ENCODE assay signal across 12 cellular contexts in the genomic region with DNA sequence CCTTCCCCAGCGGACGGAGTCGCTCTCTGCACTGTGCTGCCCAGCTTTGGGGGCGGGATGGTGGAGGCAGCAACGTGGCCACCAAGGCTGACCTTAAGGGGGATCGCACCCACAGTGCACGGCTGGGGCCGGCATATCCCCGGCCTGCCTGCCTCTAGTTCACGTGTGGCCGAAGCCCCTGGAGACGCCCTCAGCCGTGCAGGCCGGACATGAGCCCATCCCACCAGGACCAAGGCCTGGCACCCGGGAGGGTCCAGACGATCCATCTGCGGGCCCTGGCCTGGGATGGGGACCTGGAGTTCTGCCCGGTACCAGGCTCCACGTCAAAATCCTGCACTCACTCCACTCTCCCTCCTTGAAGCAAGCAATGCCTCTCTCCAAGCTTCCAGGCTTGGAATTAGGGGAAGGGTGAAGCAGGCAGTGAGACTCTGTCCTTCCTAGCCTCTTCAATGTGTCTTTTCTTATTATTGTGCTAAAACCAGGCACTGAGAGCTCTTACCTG.
DNase-seq lines count a peak whose midpoint lies in the region; ATAC-seq and TF ChIP-seq lines count a peak whose summit lies in the region.
"Had no signal": no experiment of that assay in that cellular context is flagged by ENCODE, and none has a peak within 500 bp of the region (broad histone marks: within the 10 kb centered on the region; RNA-seq: fewer than 3 reads in every experiment).

No MANE protein-coding gene starts in this region.

- TF ChIP-seq CTCF in GM20000 (IDR thresholded peaks at IDR 0.05; ENCODE audit: extremely low read depth, missing control alignments): no peak
- TF ChIP-seq CTCF in coronary artery (IDR thresholded peaks at IDR 0.05): no peak

- POLR2A ChIA-PET in activated CD4-positive, alpha-beta memory T cell treated with anti-CD3 and anti-CD28 coated beads for 36 hours (lab: Charles Lee): no interaction called here
- POLR2A ChIA-PET in activated CD4-positive, alpha-beta memory T cell treated with anti-CD3 and anti-CD28 coated beads, Interleukin-2, amount 10 ng/mL, durations not matched to agents 7 days and 5 days (lab: Charles Lee): no interaction called here

- no peak overlapping the region for H3K27ac Mint-ChIP-seq in activated CD4-positive, alpha-beta memory T cell treated with anti-CD3 and anti-CD28 coated beads for 36 hours
- H3K27ac Mint-ChIP-seq in activated CD4-positive, alpha-beta memory T cell treated with anti-CD3 and anti-CD28 coated beads, Interleukin-2, amount 10 ng/mL, durations not matched to agents 7 days and 5 days: no peak overlapping the region

- peaks cover 4% of the 10 kb centered on the region for H3K4me1 Mint-ChIP-seq in activated CD4-positive, alpha-beta memory T cell treated with anti-CD3 and anti-CD28 coated beads for 36 hours (ENCODE audit: low read depth)
- peaks cover 4% of the 10 kb centered on the region for H3K4me1 Mint-ChIP-seq in activated CD4-positive, alpha-beta memory T cell treated with anti-CD3 and anti-CD28 coated beads, Interleukin-2, amount 10 ng/mL, durations not matched to agents 7 days and 5 days

- no peak overlapping the region for H3K27ac ChIP-seq in coronary artery
- H3K27ac ChIP-seq in effector memory CD4-positive, alpha-beta T cell (ENCODE audit: insufficient read depth, low read length, poor library complexity, severe bottlenecking): no peak overlapping the region
- H3K27ac ChIP-seq: pancreas, vagina had no signal

- no peaks in the 10 kb centered on the region for H3K36me3 ChIP-seq in effector memory CD4-positive, alpha-beta T cell (ENCODE audit: control insufficient read depth, insufficient read depth, low read length)
- H3K36me3 ChIP-seq: pancreas, vagina had no signal

- peak overlapping the region; percentile 14 for H3K4me3 Mint-ChIP-seq in activated CD4-positive, alpha-beta memory T cell treated with anti-CD3 and anti-CD28 coated beads for 36 hours
- no peak overlapping the region for H3K4me3 Mint-ChIP-seq in activated CD4-positive, alpha-beta memory T cell treated with anti-CD3 and anti-CD28 coated beads, Interleukin-2, amount 10 ng/mL, durations not matched to agents 7 days and 5 days

- H3K9me3 ChIP-seq in effector memory CD4-positive, alpha-beta T cell (ENCODE audit: control insufficient read depth, low read length): no peaks in the 10 kb centered on the region
- H3K9me3 ChIP-seq: pancreas, vagina had no signal

- CTCF ChIA-PET in activated CD4-positive, alpha-beta memory T cell treated with anti-CD3 and anti-CD28 coated beads for 36 hours (lab: Charles Lee): interaction anchor here (0.5 to 2.6 kb wide), 15 partner anchors 8 to 697 kb away, joined by 3 to 16 read pairs (median 4); no protein-coding TSS in a partner anchor
- CTCF ChIA-PET in activated CD4-positive, alpha-beta memory T cell treated with anti-CD3 and anti-CD28 coated beads, Interleukin-2, amount 10 ng/mL, durations not matched to agents 7 days and 5 days (lab: Charles Lee): interaction anchor here (0.8 to 1.7 kb wide), 4 partner anchors 10 to 175 kb away, joined by 3 to 7 read pairs (median 4); no protein-coding TSS in a partner anchor

- no peaks in the 10 kb centered on the region for H3K27me3 ChIP-seq in effector memory CD4-positive, alpha-beta T cell (replicated peaks; ENCODE audit: control insufficient read depth, insufficient read depth, low read length, poor library complexity, severe bottlenecking)
- H3K27me3 ChIP-seq: pancreas, vagina had no signal

- no peaks in the 10 kb centered on the region for H3K9me3 Mint-ChIP-seq in activated CD4-positive, alpha-beta memory T cell treated with anti-CD3 and anti-CD28 coated beads for 36 hours
- H3K9me3 Mint-ChIP-seq in activated CD4-positive, alpha-beta memory T cell treated with anti-CD3 and anti-CD28 coated beads, Interleukin-2, amount 10 ng/mL, durations not matched to agents 7 days and 5 days: no peaks in the 10 kb centered on the region

- no peaks in the 10 kb centered on the region for H3K36me3 Mint-ChIP-seq in activated CD4-positive, alpha-beta memory T cell treated with anti-CD3 and anti-CD28 coated beads for 36 hours
- H3K36me3 Mint-ChIP-seq in activated CD4-positive, alpha-beta memory T cell treated with anti-CD3 and anti-CD28 coated beads, Interleukin-2, amount 10 ng/mL, durations not matched to agents 7 days and 5 days (ENCODE audit: low read depth): no peaks in the 10 kb centered on the region

- H3K4me3 ChIP-seq in coronary artery: peak overlapping the region; percentile 62
- H3K4me3 ChIP-seq in effector memory CD4-positive, alpha-beta T cell (ENCODE audit: insufficient read depth, low read depth, low read length, poor library complexity, severe bottlenecking): no peak overlapping the region

- peaks cover 5% of the 10 kb centered on the region for H3K4me1 ChIP-seq in effector memory CD4-positive, alpha-beta T cell (ENCODE audit: control insufficient read depth, insufficient read depth, low read length, poor library complexity, severe bottlenecking)
- H3K4me1 ChIP-seq: pancreas had no signal

- H3K27me3 Mint-ChIP-seq in activated CD4-positive, alpha-beta memory T cell treated with anti-CD3 and anti-CD28 coated beads for 36 hours: peaks cover 5% of the 10 kb centered on the region
- peaks cover 3% of the 10 kb centered on the region for H3K27me3 Mint-ChIP-seq in activated CD4-positive, alpha-beta memory T cell treated with anti-CD3 and anti-CD28 coated beads, Interleukin-2, amount 10 ng/mL, durations not matched to agents 7 days and 5 days

- intact Hi-C loops in activated CD4-positive, alpha-beta memory T cell treated with anti-CD3 and anti-CD28 coated beads for 36 hours (cut with micrococcal nuclease): loop anchor here (1.0 to 10.0 kb wide), 2 partner anchors 170 to 353 kb away; no protein-coding TSS in a partner anchor
- intact Hi-C loops in sciatic nerve (cut with DNase I): no loop called here

- ATAC-seq in sciatic nerve (peak; percentile 43), GM21576 (IDR thresholded peaks at IDR 0.05; ENCODE audit: unreplicated experiment) (no peak)

- DNase-seq in activated CD4-positive, alpha-beta memory T cell treated with anti-CD3 and anti-CD28 coated beads for 36 hours: no peak
- no peak for DNase-seq in activated CD4-positive, alpha-beta memory T cell treated with anti-CD3 and anti-CD28 coated beads, Interleukin-2, amount 10 ng/mL, durations not matched to agents 7 days and 5 days
- DNase-seq in GM20000 (ENCODE audit: low spot score): peak; percentile 23
- no peak for DNase-seq in coronary artery (ENCODE audit: low spot score)
- DNase-seq in sciatic nerve (ENCODE audit: low spot score): no peak
- DNase-seq in MV-4-11 (lab: John Stamatoyannopoulos, UW): no peak
- no peak for DNase-seq in effector memory CD4-positive, alpha-beta T cell
- DNase-seq: NCI-H1436 treated with DMSO at 0.1 percent for 48 hours, NCI-H2171 treated with DMSO at 0.1 percent for 48 hours had no signal
